20 cellular contexts compared by ENCODE assay signal in genomic region chr10:100890141-100890695, GRCh38. TPM values are rescaled to one million over a fixed set of nuclear protein-coding genes. Genes with fewer than 3 reads are reported as not detected.
A peak's percentile ranks its signal among the peaks of the same experiment; 100 is the strongest.
DNase-seq lines count a peak whose midpoint lies in the region; ATAC-seq and TF ChIP-seq lines count a peak whose summit lies in the region.
"Had no signal": no experiment of that assay in that cellular context is flagged by ENCODE, and none has a peak within 500 bp of the region (broad histone marks: within the 10 kb centered on the region; RNA-seq: fewer than 3 reads in every experiment).

No MANE protein-coding gene starts in this region.

- H3K4me1 ChIP-seq in hepatocyte (ENCODE audit: insufficient read depth) (peaks cover 12% of the 10 kb centered on the region), Karpas-422 (ENCODE audit: low read length) (peaks cover 19% of the 10 kb centered on the region)
- H3K4me1 ChIP-seq: left lung, upper lobe of left lung had no signal

- H3K4me3 Mint-ChIP-seq in activated CD8-positive, alpha-beta memory T cell treated with anti-CD3 and anti-CD28 coated beads, Interleukin-2, amount 10 ng/mL, durations not matched to agents 7 days and 5 days, result no peak overlapping the region
- H3K4me3 Mint-ChIP-seq: activated CD4-positive, alpha-beta memory T cell treated with anti-CD3 and anti-CD28 coated beads for 36 hours; activated naive CD4-positive, alpha-beta T cell treated with anti-CD3 and anti-CD28 coated beads, Interleukin-2, amount 50 U/mL, for 24 hours had no signal

- H3K36me3 ChIP-seq in hepatocyte (replicated peaks; ENCODE audit: insufficient read depth, low read depth), result no peaks in the 10 kb centered on the region
- no peaks in the 10 kb centered on the region for H3K36me3 ChIP-seq in Karpas-422 (ENCODE audit: insufficient read depth, low read length)
- H3K36me3 ChIP-seq: BLaER1, left lung, stomach, upper lobe of left lung had no signal

- H3K27me3 ChIP-seq in hepatocyte (peaks cover 4% of the 10 kb centered on the region), Karpas-422 (ENCODE audit: low read length) (no peaks in the 10 kb centered on the region)
- H3K27me3 ChIP-seq: BLaER1, upper lobe of left lung had no signal

- H3K9me3 Mint-ChIP-seq in activated CD8-positive, alpha-beta memory T cell treated with anti-CD3 and anti-CD28 coated beads, Interleukin-2, amount 10 ng/mL, durations not matched to agents 7 days and 5 days (ENCODE audit: low read depth), result no peaks in the 10 kb centered on the region
- H3K9me3 Mint-ChIP-seq: activated CD4-positive, alpha-beta memory T cell treated with anti-CD3 and anti-CD28 coated beads for 36 hours; activated naive CD4-positive, alpha-beta T cell treated with anti-CD3 and anti-CD28 coated beads, Interleukin-2, amount 50 U/mL, for 24 hours had no signal

- no peak overlapping the region for H3K9ac ChIP-seq in Karpas-422 (ENCODE audit: low read length)
- H3K9ac ChIP-seq: BLaER1 had no signal

- H4K20me1 ChIP-seq in hepatocyte (ENCODE audit: insufficient read depth, poor library complexity, severe bottlenecking) (no peaks in the 10 kb centered on the region), Karpas-422 (ENCODE audit: insufficient read depth, low read depth, low read length) (no peaks in the 10 kb centered on the region)
- H4K20me1 ChIP-seq: BLaER1 had no signal

- H3K27ac Mint-ChIP-seq in activated CD8-positive, alpha-beta memory T cell treated with anti-CD3 and anti-CD28 coated beads, Interleukin-2, amount 10 ng/mL, durations not matched to agents 7 days and 5 days, result no peak overlapping the region
- H3K27ac Mint-ChIP-seq: activated CD4-positive, alpha-beta memory T cell treated with anti-CD3 and anti-CD28 coated beads for 36 hours; activated naive CD4-positive, alpha-beta T cell treated with anti-CD3 and anti-CD28 coated beads, Interleukin-2, amount 50 U/mL, for 24 hours had no signal

- no peaks in the 10 kb centered on the region for H3K36me3 Mint-ChIP-seq in activated CD8-positive, alpha-beta memory T cell treated with anti-CD3 and anti-CD28 coated beads, Interleukin-2, amount 10 ng/mL, durations not matched to agents 7 days and 5 days
- H3K36me3 Mint-ChIP-seq: activated CD4-positive, alpha-beta memory T cell treated with anti-CD3 and anti-CD28 coated beads for 36 hours; activated naive CD4-positive, alpha-beta T cell treated with anti-CD3 and anti-CD28 coated beads, Interleukin-2, amount 50 U/mL, for 24 hours had no signal

- no peaks in the 10 kb centered on the region for H3K9me2 ChIP-seq in hepatocyte (replicated peaks; ENCODE audit: insufficient read depth)
- no peaks in the 10 kb centered on the region for H3K9me2 ChIP-seq in Karpas-422 (replicated peaks; ENCODE audit: insufficient read depth, low read length)

- ATAC-seq in activated CD8-positive, alpha-beta memory T cell treated with anti-CD3 and anti-CD28 coated beads, Interleukin-2, amount 10 ng/mL, durations not matched to agents 7 days and 5 days, result no peak

- 64% methylated on average over 6 of the region's 6 CpGs for WGBS in hepatocyte (ENCODE audit: low lambda C conversion rate, missing lambda C conversion rate)

- peak; percentile 19 for DNase-seq in activated CD8-positive, alpha-beta memory T cell treated with anti-CD3 and anti-CD28 coated beads, Interleukin-2, amount 10 ng/mL, durations not matched to agents 7 days and 5 days
- DNase-seq in activated CD8-positive, alpha-beta memory T cell treated with anti-CD3 and anti-CD28 coated beads, Interleukin-2, amount 50 U/mL, for 4 hours, result no peak
- DNase-seq in hepatocyte (ENCODE audit: low spot score) (no peak), Karpas-422 (no peak), DMS153 treated with DMSO at 0.1 percent for 48 hours (lab: John Stamatoyannopoulos, UW; ENCODE audit: unreplicated experiment) (no peak)
- peak; percentile 3 for DNase-seq in stimulated activated CD8-positive, alpha-beta memory T cell treated with anti-CD3 and anti-CD28 coated beads, Interleukin-4, amount 100 ng/mL, for 48 hours
- no peak for DNase-seq in activated CD4-positive, alpha-beta T cell treated with anti-CD3 and anti-CD28 coated beads, Interleukin-2, amount 50 U/mL, for 1 hour
- DNase-seq: 8988T; activated CD4-positive, alpha-beta memory T cell treated with anti-CD3 and anti-CD28 coated beads for 36 hours; activated T-cell treated with anti-CD3 and anti-CD28 coated beads, Interleukin-2, amount 50 U/mL, for 48 hours; left lung; NCI-H1436; NCI-H526 treated with DMSO at 0.1 percent for 48 hours; SHP77; stimulated activated CD4-positive, alpha-beta T cell treated with anti-CD3 and anti-CD28 coated beads, Interleukin-2, amount 100 ng/mL, for 48 hours; stomach; upper lobe of left lung had no signal

- no peaks in the 10 kb centered on the region for H3K9me3 ChIP-seq in hepatocyte (ENCODE audit: low read depth)
- H3K9me3 ChIP-seq in Karpas-422 (ENCODE audit: low read length), result no peaks in the 10 kb centered on the region
- H3K9me3 ChIP-seq: BLaER1, left lung, stomach, upper lobe of left lung had no signal

- CTCF ChIA-PET in activated CD8-positive, alpha-beta memory T cell treated with anti-CD3 and anti-CD28 coated beads, Interleukin-2, amount 10 ng/mL, durations not matched to agents 7 days and 5 days (lab: Charles Lee), result no interaction called here

- H3K79me2 ChIP-seq in hepatocyte (no peaks in the 10 kb centered on the region), Karpas-422 (ENCODE audit: low read length) (no peaks in the 10 kb centered on the region)

- H3K4me3 ChIP-seq in WI38 (ENCODE audit: low read depth, low read length) (0 out of 2 replicates have a peak overlapping the region, but pooled peaks have one; percentile 20), hepatocyte (no peak overlapping the region), Karpas-422 (ENCODE audit: low read length) (no peak overlapping the region)
- H3K4me3 ChIP-seq: BLaER1, left lung, stomach, upper lobe of left lung had no signal

- TF ChIP-seq CTCF in WI38 (IDR thresholded peaks at IDR 0.05; ENCODE audit: low read depth, low read length) (no peak), hepatocyte (IDR thresholded peaks at IDR 0.05; ENCODE audit: poor library complexity) (no peak)

- H3K4me1 Mint-ChIP-seq in activated CD8-positive, alpha-beta memory T cell treated with anti-CD3 and anti-CD28 coated beads, Interleukin-2, amount 10 ng/mL, durations not matched to agents 7 days and 5 days, result no peaks in the 10 kb centered on the region
- H3K4me1 Mint-ChIP-seq: activated naive CD4-positive, alpha-beta T cell treated with anti-CD3 and anti-CD28 coated beads, Interleukin-2, amount 50 U/mL, for 24 hours had no signal

- H2AFZ ChIP-seq in hepatocyte (no peak overlapping the region), Karpas-422 (ENCODE audit: low read length) (no peak overlapping the region)

- peaks cover 54% of the 10 kb centered on the region for H3K27me3 Mint-ChIP-seq in activated CD8-positive, alpha-beta memory T cell treated with anti-CD3 and anti-CD28 coated beads, Interleukin-2, amount 10 ng/mL, durations not matched to agents 7 days and 5 days

- H3K4me2 ChIP-seq in hepatocyte (no peak overlapping the region), Karpas-422 (ENCODE audit: low read depth, low read length, poor library complexity, severe bottlenecking) (no peak overlapping the region)
- H3K4me2 ChIP-seq: BLaER1 had no signal

- H3K27ac ChIP-seq in hepatocyte (peak overlapping the region; percentile 31), Karpas-422 (ENCODE audit: low read length) (no peak overlapping the region)
- H3K27ac ChIP-seq: BLaER1, left lung, stomach, upper lobe of left lung had no signal

RNA-seq across cellular contexts. Expression of gene SLF2, which starts 22.5 kb away (rescaled TPM):
- 10 to 100 TPM; 41.4 to 53.0 TPM for total RNA-seq in activated CD8-positive, alpha-beta memory T cell treated with anti-CD3 and anti-CD28 coated beads, Interleukin-2, amount 10 ng/mL, durations not matched to agents 7 days and 5 days
- total RNA-seq in hepatocyte, result 23.5 and 28.9 TPM in 2 replicates
- polyA plus RNA-seq in hepatocyte, result 11.7 and 20.1 TPM in 2 replicates
- 27.5 and 52.4 TPM in 2 replicates for total RNA-seq in Karpas-422 (2014; rRNA removed; shearing (Covaris generic); ENCODE audit: low replicate concordance)

Comparison
In these comparisons a context has a peak if more than half of its experiments do, and no peak if none do; other contexts are left out.
1. DNase-seq: peak in activated CD8-positive, alpha-beta memory T cell treated with anti-CD3 and anti-CD28 coated beads, Interleukin-2, amount 10 ng/mL, durations not matched to agents 7 days and 5 days (single experiment) and stimulated activated CD8-positive, alpha-beta memory T cell treated with anti-CD3 and anti-CD28 coated beads, Interleukin-4, amount 100 ng/mL, for 48 hours (single experiment); none in activated CD8-positive, alpha-beta memory T cell treated with anti-CD3 and anti-CD28 coated beads, Interleukin-2, amount 50 U/mL, for 4 hours (single experiment), hepatocyte (single experiment), Karpas-422 (single experiment), DMS153 treated with DMSO at 0.1 percent for 48 hours (single experiment) and activated CD4-positive, alpha-beta T cell treated with anti-CD3 and anti-CD28 coated beads, Interleukin-2, amount 50 U/mL, for 1 hour (single experiment).